ENCODE assay signal across 1 cellular context in the genomic region with DNA sequence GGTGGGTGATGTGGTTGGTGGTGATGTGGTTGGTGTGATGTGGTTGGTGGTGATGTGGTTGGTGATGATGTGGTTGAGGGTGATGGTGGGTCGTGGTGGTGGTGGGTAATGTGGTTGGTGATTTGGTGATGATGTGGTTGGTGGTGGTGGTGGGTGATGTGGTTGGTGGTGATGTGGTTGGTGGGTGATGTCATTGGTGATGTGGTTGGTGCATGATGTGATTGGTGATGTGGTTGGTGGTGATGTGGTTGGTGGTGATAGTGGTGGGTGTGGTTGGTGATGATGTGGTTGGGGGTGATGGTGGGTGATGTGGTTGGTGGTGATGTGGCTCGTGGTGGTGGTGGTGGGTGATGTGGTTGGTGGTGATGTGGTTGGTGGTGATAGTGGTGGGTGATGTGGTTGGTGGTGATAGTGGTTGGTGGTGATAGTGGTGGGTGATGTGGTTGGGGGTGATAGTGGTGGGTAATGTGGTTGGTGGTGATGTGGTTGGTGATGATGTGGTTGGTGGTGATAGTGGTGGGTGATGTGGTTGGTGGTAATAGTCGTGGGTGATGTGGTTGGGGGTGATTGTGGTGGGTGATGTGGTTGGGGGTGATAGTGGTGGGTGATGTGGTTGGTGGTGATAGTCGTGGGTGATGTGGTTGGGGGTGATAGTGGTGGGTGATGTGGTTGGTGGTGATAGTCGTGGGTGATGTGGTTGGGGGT. TPM values are rescaled to one million over a fixed set of nuclear protein-coding genes. Genes with fewer than 3 reads are reported as not detected.
"Had no signal": no experiment of that assay in that cellular context is flagged by ENCODE, and none has a peak within 500 bp of the region (broad histone marks: within the 10 kb centered on the region; RNA-seq: fewer than 3 reads in every experiment).

No MANE protein-coding gene starts in this region.

RNA-seq across cellular contexts. Expression of gene BAHCC1, which starts 30.6 kb away (rescaled TPM):
- total RNA-seq: activated CD4-positive, alpha-beta T cell treated with anti-CD3 and anti-CD28 coated beads, Interleukin-2, amount 10 ng/mL, durations not matched to agents 7 days and 5 days had no signal
